12 cellular contexts compared by ENCODE assay signal in the genomic region with DNA sequence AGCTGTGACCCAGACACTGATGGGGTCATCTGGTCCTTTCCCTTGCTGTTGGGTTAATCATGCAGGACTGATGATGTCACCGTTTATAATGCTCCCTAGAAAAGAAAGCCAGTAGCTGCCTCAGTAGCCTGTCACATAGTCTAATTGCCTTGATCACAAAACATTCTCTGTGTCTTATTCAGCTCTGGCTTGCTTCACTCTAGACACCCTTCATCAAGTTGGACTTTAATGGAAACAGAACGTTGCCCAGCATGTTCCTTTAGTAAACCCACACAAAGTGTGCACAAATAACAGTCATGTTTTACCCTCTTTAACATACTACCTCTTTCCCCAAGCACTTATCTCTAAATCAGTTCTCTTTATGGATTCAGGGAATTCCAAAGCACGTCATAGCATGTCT.
DNase-seq lines count a peak whose midpoint lies in the region; ATAC-seq and TF ChIP-seq lines count a peak whose summit lies in the region.
"Had no signal": no experiment of that assay in that cellular context is flagged by ENCODE, and none has a peak within 500 bp of the region (broad histone marks: within the 10 kb centered on the region; RNA-seq: fewer than 3 reads in every experiment).

No MANE protein-coding gene starts in this region.

- no peaks in the 10 kb centered on the region for H3K36me3 Mint-ChIP-seq in mesothelial cell of epicardium
- no peaks in the 10 kb centered on the region for H3K36me3 Mint-ChIP-seq in activated CD4-positive, alpha-beta memory T cell treated with anti-CD3 and anti-CD28 coated beads for 36 hours

- H3K27ac ChIP-seq in right atrium auricular region: peak overlapping the region in 1 of 2 donors; percentile 47

- peaks cover 2% of the 10 kb centered on the region for H3K27me3 Mint-ChIP-seq in mesothelial cell of epicardium (ENCODE audit: low read depth)
- peaks cover 2% of the 10 kb centered on the region for H3K27me3 Mint-ChIP-seq in activated CD4-positive, alpha-beta memory T cell treated with anti-CD3 and anti-CD28 coated beads for 36 hours
- H3K27me3 Mint-ChIP-seq: dendritic cell treated with granulocyte-macrophage colony-stimulating factor and Interleukin-4, amounts not matched to agents 40 ng/mL and 50 ng/mL, for 4 days had no signal

- no peaks in the 10 kb centered on the region for H3K9me3 ChIP-seq in right atrium auricular region

- peak overlapping the region; percentile 23 for H3K27ac Mint-ChIP-seq in mesothelial cell of epicardium
- no peak overlapping the region for H3K27ac Mint-ChIP-seq in activated CD4-positive, alpha-beta memory T cell treated with anti-CD3 and anti-CD28 coated beads for 36 hours
- H3K27ac Mint-ChIP-seq: dendritic cell treated with granulocyte-macrophage colony-stimulating factor and Interleukin-4, amounts not matched to agents 40 ng/mL and 50 ng/mL, for 4 days had no signal

- DNase-seq in Right ventricle myocardium inferior (ENCODE audit: missing footprints) (no peak), right atrium auricular region (ENCODE audit: low spot score) (no peak), epithelial cell of esophagus (ENCODE audit: low read depth) (peak; percentile 22), mesothelial cell of epicardium (ENCODE audit: low spot score in 2 of 2, unreplicated experiment in 2 of 2) (no peak), NCI-H2227 (lab: John Stamatoyannopoulos, UW; ENCODE audit: unreplicated experiment) (no peak), HEK293T (ENCODE audit: extremely low spot score) (no peak)
- DNase-seq in activated CD4-positive, alpha-beta memory T cell treated with anti-CD3 and anti-CD28 coated beads for 36 hours: no peak
- DNase-seq: activated T-cell treated with anti-CD3 and anti-CD28 coated beads, Interleukin-2, amount 50 U/mL, for 4 hours; NCI-H1092 treated with DMSO at 0.1 percent for 48 hours; NCI-H345 had no signal

- peaks cover 29% of the 10 kb centered on the region for H3K4me1 Mint-ChIP-seq in mesothelial cell of epicardium
- no peaks in the 10 kb centered on the region for H3K4me1 Mint-ChIP-seq in activated CD4-positive, alpha-beta memory T cell treated with anti-CD3 and anti-CD28 coated beads for 36 hours (ENCODE audit: low read depth)

- H3K27me3 ChIP-seq in right atrium auricular region: no peaks in the 10 kb centered on the region

- H3K4me3 ChIP-seq in right atrium auricular region (no peak overlapping the region), epithelial cell of esophagus (ENCODE audit: low read length) (no peak overlapping the region)

- peaks cover 0 to 25% of the 10 kb centered on the region in 2 donors for H3K4me1 ChIP-seq in right atrium auricular region

- intact Hi-C loops in Right ventricle myocardium inferior (cut with DNase I): no loop called here
- intact Hi-C loops in activated CD4-positive, alpha-beta memory T cell treated with anti-CD3 and anti-CD28 coated beads for 36 hours (cut with micrococcal nuclease): no loop called here

- H3K9me3 Mint-ChIP-seq in mesothelial cell of epicardium: no peaks in the 10 kb centered on the region
- no peaks in the 10 kb centered on the region for H3K9me3 Mint-ChIP-seq in activated CD4-positive, alpha-beta memory T cell treated with anti-CD3 and anti-CD28 coated beads for 36 hours
- H3K9me3 Mint-ChIP-seq: activated T-cell treated with anti-CD3 and anti-CD28 coated beads, Interleukin-2, amount 50 U/mL, for 4 hours had no signal

- TF ChIP-seq CTCF in right atrium auricular region (IDR thresholded peaks at IDR 0.05) (no peak), epithelial cell of esophagus (IDR thresholded peaks at IDR 0.05; ENCODE audit: insufficient read depth, low read depth, low read length, missing control alignments) (no peak), mesothelial cell of epicardium (IDR thresholded peaks at IDR 0.05; ENCODE audit: unreplicated experiment) (no peak)

- no peak overlapping the region for H3K4me3 Mint-ChIP-seq in mesothelial cell of epicardium
- no peak overlapping the region for H3K4me3 Mint-ChIP-seq in activated CD4-positive, alpha-beta memory T cell treated with anti-CD3 and anti-CD28 coated beads for 36 hours
- H3K4me3 Mint-ChIP-seq: activated T-cell treated with anti-CD3 and anti-CD28 coated beads, Interleukin-2, amount 50 U/mL, for 4 hours; dendritic cell treated with granulocyte-macrophage colony-stimulating factor and Interleukin-4, amounts not matched to agents 40 ng/mL and 50 ng/mL, for 4 days had no signal

- CTCF ChIA-PET in activated CD4-positive, alpha-beta memory T cell treated with anti-CD3 and anti-CD28 coated beads for 36 hours (lab: Charles Lee): no interaction called here
- CTCF ChIA-PET in HEK293T (lab: Yijun Ruan, JAX): no interaction called here

- peak; percentile 40 for ATAC-seq in Right ventricle myocardium inferior
- ATAC-seq in GM18870 (IDR thresholded peaks at IDR 0.05; ENCODE audit: unreplicated experiment): no peak
- ATAC-seq: activated T-cell treated with anti-CD3 and anti-CD28 coated beads, Interleukin-2, amount 50 U/mL, for 4 hours had no signal

- no peaks in the 10 kb centered on the region for H3K36me3 ChIP-seq in right atrium auricular region

- POLR2A ChIA-PET in activated CD4-positive, alpha-beta memory T cell treated with anti-CD3 and anti-CD28 coated beads for 36 hours (lab: Charles Lee): interaction anchor here (0.7 kb wide), 1 partner anchor 34 kb away, joined by 3 read pairs; no protein-coding TSS in a partner anchor
- POLR2A ChIA-PET in HEK293T (lab: Yijun Ruan, JAX): no interaction called here

TF ChIP-seq in HEK293T, 16 proteins besides CTCF, POLR2A, EP300 and RAD21:
- TF ChIP-seq CTBP1 (IDR thresholded peaks at IDR 0.05; ENCODE audit: borderline replicate concordance) (no peak), FOXA1 (IDR thresholded peaks at IDR 0.05) (no peak), BHLHE40 (IDR thresholded peaks at IDR 0.05; ENCODE audit: borderline replicate concordance) (no peak), HDGF (IDR thresholded peaks at IDR 0.05; ENCODE audit: borderline replicate concordance) (no peak), ARNT (IDR thresholded peaks at IDR 0.05) (no peak), L3MBTL2 (conservative IDR thresholded peaks at IDR 0.05) (no peak), ZNF384 (IDR thresholded peaks at IDR 0.05) (no peak), TARDBP (IDR thresholded peaks at IDR 0.05) (no peak), FOXK2 (IDR thresholded peaks at IDR 0.05) (no peak), LEF1 (IDR thresholded peaks at IDR 0.05; ENCODE audit: borderline replicate concordance) (no peak)
- TF ChIP-seq, protein P1, sequence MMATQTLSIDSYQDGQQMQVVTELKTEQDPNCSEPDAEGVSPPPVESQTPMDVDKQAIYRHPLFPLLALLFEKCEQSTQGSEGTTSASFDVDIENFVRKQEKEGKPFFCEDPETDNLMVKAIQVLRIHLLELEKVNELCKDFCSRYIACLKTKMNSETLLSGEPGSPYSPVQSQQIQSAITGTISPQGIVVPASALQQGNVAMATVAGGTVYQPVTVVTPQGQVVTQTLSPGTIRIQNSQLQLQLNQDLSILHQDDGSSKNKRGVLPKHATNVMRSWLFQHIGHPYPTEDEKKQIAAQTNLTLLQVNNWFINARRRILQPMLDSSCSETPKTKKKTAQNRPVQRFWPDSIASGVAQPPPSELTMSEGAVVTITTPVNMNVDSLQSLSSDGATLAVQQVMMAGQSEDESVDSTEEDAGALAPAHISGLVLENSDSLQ (IDR thresholded peaks at IDR 0.05): no peak
